In genomic region chr11:65545853-65546216, GRCh38 we compare ENCODE assay signal across 9 cellular contexts. TPM values are rescaled to one million over a fixed set of nuclear protein-coding genes. Genes with fewer than 3 reads are reported as not detected.
DNase-seq lines count a peak whose midpoint lies in the region; ATAC-seq and TF ChIP-seq lines count a peak whose summit lies in the region.
"Had no signal": no experiment of that assay in that cellular context is flagged by ENCODE, and none has a peak within 500 bp of the region (broad histone marks: within the 10 kb centered on the region; RNA-seq: fewer than 3 reads in every experiment).

No MANE protein-coding gene starts in this region.

- ATAC-seq in activated T-cell treated with anti-CD3 and anti-CD28 coated beads, Interleukin-2, amount 50 U/mL, for 4 hours = peak in 1 of 2 donors; percentile 0
- ATAC-seq in left lung = no peak

- H3K4me1 Mint-ChIP-seq in activated T-cell treated with anti-CD3 and anti-CD28 coated beads, Interleukin-2, amount 50 U/mL, for 4 hours (ENCODE audit: low read depth) = peaks cover 53% of the 10 kb centered on the region
- peaks cover 35% of the 10 kb centered on the region for H3K4me1 Mint-ChIP-seq in activated T-helper 2 cell treated with anti-CD3 and anti-CD28 coated beads, Interferon-gamma antibody, Interleukin-2, Interleukin-4, amounts not matched to agents 10 μg/mL and 5 μg/mL and 100 μg/mL, durations not matched to agents 14 hours and 24 hours and 36 hours (ENCODE audit: low read depth)
- peaks cover 34% of the 10 kb centered on the region for H3K4me1 Mint-ChIP-seq in type B pancreatic cell (ENCODE audit: unreplicated experiment)
- H3K4me1 Mint-ChIP-seq in osteocyte (ENCODE audit: unreplicated experiment) = peaks cover 16% of the 10 kb centered on the region

- intact Hi-C loops in activated T-helper 2 cell treated with anti-CD3 and anti-CD28 coated beads, Interferon-gamma antibody, Interleukin-2, Interleukin-4, amounts not matched to agents 10 μg/mL and 5 μg/mL and 100 μg/mL, durations not matched to agents 14 hours and 24 hours and 36 hours (cut with micrococcal nuclease) = loop anchor here (1.0 kb wide), 2 partner anchors 24 to 29 kb away; partner anchors contain the start of gene ZNRD2
- intact Hi-C loops in left lung (cut with DNase I) = loop anchor here in 1 of 2 donors (10.0 kb wide), 1 partner anchor 49 kb away; the partner anchor contains the start of gene KCNK7

- H3K27me3 Mint-ChIP-seq in activated T-cell treated with anti-CD3 and anti-CD28 coated beads, Interleukin-2, amount 50 U/mL, for 4 hours (ENCODE audit: low read depth) = no peaks in the 10 kb centered on the region
- H3K27me3 Mint-ChIP-seq in activated T-helper 2 cell treated with anti-CD3 and anti-CD28 coated beads, Interferon-gamma antibody, Interleukin-2, Interleukin-4, amounts not matched to agents 10 μg/mL and 5 μg/mL and 100 μg/mL, durations not matched to agents 14 hours and 24 hours and 36 hours (ENCODE audit: low read depth) = no peaks in the 10 kb centered on the region
- peaks cover 29% of the 10 kb centered on the region for H3K27me3 Mint-ChIP-seq in type B pancreatic cell
- H3K27me3 Mint-ChIP-seq in osteocyte (ENCODE audit: unreplicated experiment) = no peaks in the 10 kb centered on the region

- H3K4me3 ChIP-seq in left lung (peak overlapping the region in 1 of 2 donors; percentile 53), foreskin fibroblast (ENCODE audit: low read depth in 1 of 2, low read length in 2 of 2) (no peak overlapping the region)

- no peak for DNase-seq in activated T-cell treated with anti-CD3 and anti-CD28 coated beads, Interleukin-2, amount 50 U/mL, for 4 hours
- no peak for DNase-seq in activated T-cell treated with anti-CD3 and anti-CD28 coated beads for 4 hours
- DNase-seq in activated T-helper 2 cell treated with anti-CD3 and anti-CD28 coated beads, Interferon-gamma antibody, Interleukin-2, Interleukin-4, amounts not matched to agents 10 μg/mL and 5 μg/mL and 100 μg/mL, durations not matched to agents 14 hours and 24 hours and 36 hours (ENCODE audit: low spot score) = no peak
- no peak for DNase-seq in left lung
- no peak for DNase-seq in type B pancreatic cell (ENCODE audit: extremely low spot score, unreplicated experiment)
- no peak for DNase-seq in osteocyte (ENCODE audit: extremely low spot score, unreplicated experiment)
- DNase-seq in cerebellar cortex (ENCODE audit: low spot score) = no peak
- no peak for DNase-seq in foreskin fibroblast
- DNase-seq: SIG-M5 had no signal

- no peaks in the 10 kb centered on the region for H3K27me3 ChIP-seq in left lung

- peak overlapping the region; percentile 81 for H3K27ac Mint-ChIP-seq in activated T-helper 2 cell treated with anti-CD3 and anti-CD28 coated beads, Interferon-gamma antibody, Interleukin-2, Interleukin-4, amounts not matched to agents 10 μg/mL and 5 μg/mL and 100 μg/mL, durations not matched to agents 14 hours and 24 hours and 36 hours
- H3K27ac Mint-ChIP-seq in type B pancreatic cell (peak overlapping the region; percentile 66), osteocyte (ENCODE audit: unreplicated experiment) (no peak overlapping the region)

- H3K27ac ChIP-seq in left lung = peak overlapping the region; percentile 48 to 61

- H3K36me3 ChIP-seq in left lung = no peaks in the 10 kb centered on the region

- no peaks in the 10 kb centered on the region for H3K9me3 Mint-ChIP-seq in activated T-cell treated with anti-CD3 and anti-CD28 coated beads, Interleukin-2, amount 50 U/mL, for 4 hours
- no peaks in the 10 kb centered on the region for H3K9me3 Mint-ChIP-seq in activated T-helper 2 cell treated with anti-CD3 and anti-CD28 coated beads, Interferon-gamma antibody, Interleukin-2, Interleukin-4, amounts not matched to agents 10 μg/mL and 5 μg/mL and 100 μg/mL, durations not matched to agents 14 hours and 24 hours and 36 hours
- H3K9me3 Mint-ChIP-seq in type B pancreatic cell (no peaks in the 10 kb centered on the region), osteocyte (ENCODE audit: unreplicated experiment) (no peaks in the 10 kb centered on the region)

- peaks cover 2% of the 10 kb centered on the region for H3K36me3 Mint-ChIP-seq in activated T-cell treated with anti-CD3 and anti-CD28 coated beads, Interleukin-2, amount 50 U/mL, for 4 hours (ENCODE audit: insufficient read depth)
- H3K36me3 Mint-ChIP-seq in activated T-helper 2 cell treated with anti-CD3 and anti-CD28 coated beads, Interferon-gamma antibody, Interleukin-2, Interleukin-4, amounts not matched to agents 10 μg/mL and 5 μg/mL and 100 μg/mL, durations not matched to agents 14 hours and 24 hours and 36 hours (ENCODE audit: low read depth) = peaks cover 55% of the 10 kb centered on the region
- H3K36me3 Mint-ChIP-seq in type B pancreatic cell (peaks cover 26% of the 10 kb centered on the region), osteocyte (ENCODE audit: unreplicated experiment) (peaks cover 46% of the 10 kb centered on the region)

- peaks cover 13 to 30% of the 10 kb centered on the region in 2 donors for H3K4me1 ChIP-seq in left lung

- no peak for TF ChIP-seq CTCF in left lung (IDR thresholded peaks at IDR 0.05)
- no peak for TF ChIP-seq CTCF in type B pancreatic cell (conservative IDR thresholded peaks at IDR 0.05)
- TF ChIP-seq CTCF in osteocyte (IDR thresholded peaks at IDR 0.05) = no peak
- TF ChIP-seq CTCF in foreskin fibroblast (IDR thresholded peaks at IDR 0.05; ENCODE audit: low read depth, low read length) = no peak

- H3K4me3 Mint-ChIP-seq in activated T-cell treated with anti-CD3 and anti-CD28 coated beads, Interleukin-2, amount 50 U/mL, for 4 hours = peak overlapping the region; percentile 53
- H3K4me3 Mint-ChIP-seq in activated T-helper 2 cell treated with anti-CD3 and anti-CD28 coated beads, Interferon-gamma antibody, Interleukin-2, Interleukin-4, amounts not matched to agents 10 μg/mL and 5 μg/mL and 100 μg/mL, durations not matched to agents 14 hours and 24 hours and 36 hours (ENCODE audit: low read depth) = peak overlapping the region; percentile 76
- H3K4me3 Mint-ChIP-seq in type B pancreatic cell = peak overlapping the region; percentile 79
- H3K4me3 Mint-ChIP-seq in osteocyte (ENCODE audit: unreplicated experiment) = no peak overlapping the region

- H3K9me3 ChIP-seq in left lung = no peaks in the 10 kb centered on the region

RNA-seq across cellular contexts. Expression of gene LTBP3, which starts 12.3 kb away (rescaled TPM):
- 10 to 100 TPM; 33.1 to 40.8 (median 40.1) TPM for total RNA-seq in activated T-cell treated with anti-CD3 and anti-CD28 coated beads, Interleukin-2, amount 50 U/mL, for 4 hours
- 85.3 and 86.4 TPM in 2 replicates for total RNA-seq in activated T-helper 2 cell treated with anti-CD3 and anti-CD28 coated beads, Interferon-gamma antibody, Interleukin-2, Interleukin-4, amounts not matched to agents 10 μg/mL and 5 μg/mL and 100 μg/mL, durations not matched to agents 14 hours and 24 hours and 36 hours
- total RNA-seq in left lung (100 to 1,000 TPM in 1 of 2 donors, 10 to 100 TPM in 1; 70.8 to 157 TPM), type B pancreatic cell (ENCODE audit: low replicate concordance) (71.8 and 74.1 TPM in 2 replicates), osteocyte (219 and 256 TPM in 2 replicates)

RNA-seq across cellular contexts. Expression of gene SCYL1, which starts 21.0 kb away (rescaled TPM):
- 10 to 100 TPM; 87.6 to 94.6 (median 94.3) TPM for total RNA-seq in activated T-cell treated with anti-CD3 and anti-CD28 coated beads, Interleukin-2, amount 50 U/mL, for 4 hours
- 94.4 and 95.8 TPM in 2 replicates for total RNA-seq in activated T-helper 2 cell treated with anti-CD3 and anti-CD28 coated beads, Interferon-gamma antibody, Interleukin-2, Interleukin-4, amounts not matched to agents 10 μg/mL and 5 μg/mL and 100 μg/mL, durations not matched to agents 14 hours and 24 hours and 36 hours
- total RNA-seq in left lung (10 to 100 TPM; 81.2 to 82.5 TPM), type B pancreatic cell (ENCODE audit: low replicate concordance) (79.4 and 80.4 TPM in 2 replicates), osteocyte (103 and 104 TPM in 2 replicates)

RNA-seq across cellular contexts. Expression of gene ZNRD2, which starts 24.4 kb away (rescaled TPM):
- total RNA-seq in activated T-cell treated with anti-CD3 and anti-CD28 coated beads, Interleukin-2, amount 50 U/mL, for 4 hours = 100 to 1,000 TPM; 120 to 148 (median 136) TPM
- total RNA-seq in activated T-helper 2 cell treated with anti-CD3 and anti-CD28 coated beads, Interferon-gamma antibody, Interleukin-2, Interleukin-4, amounts not matched to agents 10 μg/mL and 5 μg/mL and 100 μg/mL, durations not matched to agents 14 hours and 24 hours and 36 hours = 63.6 and 63.8 TPM in 2 replicates
- total RNA-seq in left lung = 10 to 100 TPM; 21.7 to 32.3 TPM
- 32.2 and 33.9 TPM in 2 replicates for total RNA-seq in type B pancreatic cell (ENCODE audit: low replicate concordance)
- 31.3 and 32.7 TPM in 2 replicates for total RNA-seq in osteocyte

RNA-seq across cellular contexts. Expression of gene FAM89B, which starts 26.5 kb away (rescaled TPM):
- total RNA-seq in activated T-cell treated with anti-CD3 and anti-CD28 coated beads, Interleukin-2, amount 50 U/mL, for 4 hours = 10 to 100 TPM; 27.4 to 32.0 (median 28.6) TPM
- 31.5 and 32.0 TPM in 2 replicates for total RNA-seq in activated T-helper 2 cell treated with anti-CD3 and anti-CD28 coated beads, Interferon-gamma antibody, Interleukin-2, Interleukin-4, amounts not matched to agents 10 μg/mL and 5 μg/mL and 100 μg/mL, durations not matched to agents 14 hours and 24 hours and 36 hours
- total RNA-seq in left lung = 10 to 100 TPM; 47.1 to 57.5 TPM
- total RNA-seq in type B pancreatic cell (ENCODE audit: low replicate concordance) = 55.7 and 56.1 TPM in 2 replicates
- total RNA-seq in osteocyte = 84.2 and 92.1 TPM in 2 replicates

RNA-seq across cellular contexts. Expression of gene EHBP1L1, which starts 30.0 kb away (rescaled TPM):
- 10 to 100 TPM; 59.8 to 84.9 (median 80.1) TPM for total RNA-seq in activated T-cell treated with anti-CD3 and anti-CD28 coated beads, Interleukin-2, amount 50 U/mL, for 4 hours
- 163 and 168 TPM in 2 replicates for total RNA-seq in activated T-helper 2 cell treated with anti-CD3 and anti-CD28 coated beads, Interferon-gamma antibody, Interleukin-2, Interleukin-4, amounts not matched to agents 10 μg/mL and 5 μg/mL and 100 μg/mL, durations not matched to agents 14 hours and 24 hours and 36 hours
- total RNA-seq in left lung (100 to 1,000 TPM in 1 of 2 donors, 10 to 100 TPM in 1; 57.0 to 133 TPM), type B pancreatic cell (ENCODE audit: low replicate concordance) (10.9 and 14.7 TPM in 2 replicates), osteocyte (39.7 and 42.6 TPM in 2 replicates)
